In genomic region chr11:108593214-108593909, GRCh38 we compare ENCODE assay signal across 8 cellular contexts. TPM values are rescaled to one million over a fixed set of nuclear protein-coding genes. Genes with fewer than 3 reads are reported as not detected.
DNase-seq lines count a peak whose midpoint lies in the region; ATAC-seq and TF ChIP-seq lines count a peak whose summit lies in the region.

TSS of gene EXPH5 (minus strand) at chr11:108593768. CDS start at chr11:108593536, 232 bp downstream.

- DNase-seq in NCI-H1694 (lab: John Stamatoyannopoulos, UW), result peak; percentile 7
- peak; percentile 72 for DNase-seq in T-helper 22 cell (ENCODE audit: low read depth)
- peak; percentile 26 for DNase-seq in astrocyte of the cerebellum (ENCODE audit: low read depth)
- peak; percentile 68 for DNase-seq in hepatic stellate cell (ENCODE audit: low spot score)
- DNase-seq in putamen (ENCODE audit: low spot score), result peak; percentile 80
- peak in 1 of 2 donors; percentile 92 for DNase-seq in vagina (ENCODE audit: extremely low spot score in 2 of 2)

- H3K4me3 ChIP-seq in astrocyte of the cerebellum (ENCODE audit: low read depth, low read length), result peak within 1 kb of the TSS; percentile 82
- peak within 1 kb of the TSS; percentile 56 to 68 for H3K4me3 ChIP-seq in vagina

- peaks cover 8% of the 10 kb centered on the region for H3K4me1 ChIP-seq in vagina

- ATAC-seq in GM18502 (IDR thresholded peaks at IDR 0.05; ENCODE audit: poor library complexity, unreplicated experiment), result peak; percentile 96
- ATAC-seq in HG02943 (IDR thresholded peaks at IDR 0.05; ENCODE audit: low read depth, unreplicated experiment), result peak; percentile 98

- intact Hi-C loops in vagina (cut with DNase I), result no loop called here

- H3K9me3 ChIP-seq in vagina, result no peaks in the 10 kb centered on the region

- H3K27me3 ChIP-seq in vagina, result no peaks in the 10 kb centered on the region

- no peaks in the 10 kb centered on the region for H3K36me3 ChIP-seq in vagina

- peak in 1 of 2 donors; percentile 27 for TF ChIP-seq POLR2A in vagina (IDR thresholded peaks at IDR 0.05)

- H3K27ac ChIP-seq in vagina, result peak within 1 kb of the TSS; percentile 32

- peak; percentile 7 for TF ChIP-seq CTCF in astrocyte of the cerebellum (IDR thresholded peaks at IDR 0.05; ENCODE audit: low read depth, low read length, missing control alignments)
- no peak for TF ChIP-seq CTCF in vagina (IDR thresholded peaks at IDR 0.05)

- in situ Hi-C loops in astrocyte of the cerebellum (cut with HindIII; ENCODE audit: low sequenced_read_pairs), result loop anchor here (5.0 kb wide), 1 partner anchor 36 kb away; no protein-coding TSS in a partner anchor

RNA-seq across cellular contexts. Expression of gene EXPH5, which starts in this region (rescaled TPM):
- 16.7 TPM for total RNA-seq in vagina
